Comparison of ENCODE assay signal across 25 cellular contexts in the genomic region with DNA sequence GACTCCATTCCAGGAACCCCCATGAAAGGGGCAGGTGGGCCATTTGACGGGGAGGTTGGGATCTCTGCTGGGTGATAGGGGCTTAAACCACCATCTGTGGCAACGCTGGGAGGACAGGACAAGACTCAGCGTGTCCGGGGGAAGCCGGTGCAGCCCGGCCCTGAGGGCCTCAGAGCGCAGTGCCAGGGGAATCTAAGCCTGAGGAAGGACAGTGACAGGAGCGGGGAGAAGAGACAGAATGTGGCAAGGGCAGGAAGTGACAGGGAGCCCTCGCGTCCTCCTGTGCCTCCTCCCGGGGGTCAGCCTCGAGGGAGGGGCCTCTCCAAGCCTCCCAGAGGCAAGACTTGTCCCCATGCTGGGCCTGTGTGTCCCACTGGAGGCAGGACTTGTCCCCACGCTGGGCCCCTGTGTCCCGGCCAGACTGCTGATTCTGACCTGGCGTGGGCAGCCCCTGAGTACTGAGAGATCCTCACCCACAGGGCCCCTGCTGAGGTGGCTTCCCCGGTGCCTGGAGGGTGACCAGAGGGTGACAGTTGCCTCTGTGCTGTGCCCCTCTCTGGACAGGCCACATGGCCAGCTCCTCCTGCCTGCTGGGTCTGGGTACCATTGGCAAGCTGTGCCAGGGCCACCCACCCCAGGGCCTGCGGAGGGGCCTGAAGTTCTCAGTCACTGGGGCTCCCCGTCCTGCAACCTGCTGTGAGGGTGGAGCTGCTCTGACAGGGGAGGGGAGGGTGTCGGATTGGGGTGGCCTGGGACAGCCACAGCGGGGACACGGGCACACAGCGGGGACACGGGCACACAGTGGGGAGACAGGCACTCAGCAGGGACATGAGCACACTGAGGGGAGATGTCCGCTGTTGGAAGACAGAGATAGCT.
DNase-seq lines count a peak whose midpoint lies in the region; ATAC-seq and TF ChIP-seq lines count a peak whose summit lies in the region.
"Had no signal": no experiment of that assay in that cellular context is flagged by ENCODE, and none has a peak within 500 bp of the region (broad histone marks: within the 10 kb centered on the region; RNA-seq: fewer than 3 reads in every experiment).

No MANE protein-coding gene starts in this region.

- H2AFZ ChIP-seq in SK-N-SH (ENCODE audit: low read depth): no peak overlapping the region

- TF ChIP-seq CTCF in SK-N-SH (IDR thresholded peaks at IDR 0.05): no peak

- no peak overlapping the region for H3K4me3 Mint-ChIP-seq in stimulated activated memory B cell treated with anti-CD40 and anti-IgM and Interleukin-4, amounts not matched to agents 10 μg/mL and 1 μg/mL and 100 μg/mL, for 72 hours
- H3K4me3 Mint-ChIP-seq: CD4-positive, alpha-beta memory T cell; H9; naive thymus-derived CD8-positive, alpha-beta T cell; stimulated activated naive CD8-positive, alpha-beta T cell treated with anti-CD3 and anti-CD28 coated beads, Interleukin-15, Interleukin-2, amounts not matched to agents 100 ng/mL and 50 ng/mL, for 24 hours; T-helper 1 cell treated with Interleukin-12 subunit alpha and Interleukin-12 subunit beta and Interleukin-4 antibody, amounts not matched to agents 30 μg/mL and 1 μg/mL, for 36 hours had no signal

- H3F3A ChIP-seq in SK-N-SH (replicated peaks; ENCODE audit: insufficient read depth): no peaks in the 10 kb centered on the region

- no peak overlapping the region; a peak in 1 of 4 replicates for H3K4me3 ChIP-seq in SK-N-SH (ENCODE audit: low read depth in 2 of 2, low read length in 1 of 2)
- H3K4me3 ChIP-seq: body of pancreas, gastrocnemius medialis, lower lobe of right lung, MG63, skin epidermis, thoracic aorta, uterus had no signal

- H3K36me3 Mint-ChIP-seq in stimulated activated memory B cell treated with anti-CD40 and anti-IgM and Interleukin-4, amounts not matched to agents 10 μg/mL and 1 μg/mL and 100 μg/mL, for 72 hours: no peaks in the 10 kb centered on the region
- H3K36me3 Mint-ChIP-seq: CD4-positive, alpha-beta memory T cell; naive thymus-derived CD8-positive, alpha-beta T cell had no signal

- H3K9ac ChIP-seq in SK-N-SH: no peak overlapping the region
- H3K9ac ChIP-seq: KMS-11 had no signal

- peaks cover 43% of the 10 kb centered on the region for H3K27me3 Mint-ChIP-seq in stimulated activated memory B cell treated with anti-CD40 and anti-IgM and Interleukin-4, amounts not matched to agents 10 μg/mL and 1 μg/mL and 100 μg/mL, for 72 hours
- H3K27me3 Mint-ChIP-seq: stimulated activated naive CD8-positive, alpha-beta T cell treated with anti-CD3 and anti-CD28 coated beads, Interleukin-15, Interleukin-2, amounts not matched to agents 100 ng/mL and 50 ng/mL, for 24 hours had no signal

- no peak overlapping the region for H3K27ac Mint-ChIP-seq in stimulated activated memory B cell treated with anti-CD40 and anti-IgM and Interleukin-4, amounts not matched to agents 10 μg/mL and 1 μg/mL and 100 μg/mL, for 72 hours
- H3K27ac Mint-ChIP-seq: CD4-positive, alpha-beta memory T cell; naive thymus-derived CD8-positive, alpha-beta T cell; stimulated activated naive CD8-positive, alpha-beta T cell treated with anti-CD3 and anti-CD28 coated beads, Interleukin-15, Interleukin-2, amounts not matched to agents 100 ng/mL and 50 ng/mL, for 24 hours; T-helper 1 cell treated with Interleukin-12 subunit alpha and Interleukin-12 subunit beta and Interleukin-4 antibody, amounts not matched to agents 30 μg/mL and 1 μg/mL, for 36 hours had no signal

- no peaks in the 10 kb centered on the region for H3K9me3 ChIP-seq in SK-N-SH
- H3K9me3 ChIP-seq: body of pancreas, gastrocnemius medialis, lower lobe of right lung, MG63, thoracic aorta, uterus had no signal

- peak; percentile 55 for DNase-seq in SK-N-SH
- peak; percentile 58 for DNase-seq in SK-N-DZ (ENCODE audit: low spot score)
- peak; percentile 73 for DNase-seq in mesenteric fat pad (ENCODE audit: low spot score)
- no peak for DNase-seq in activated T-cell treated with anti-CD3 and anti-CD28 coated beads for 4 hours
- no peak for DNase-seq in NCI-H1105 (lab: John Stamatoyannopoulos, UW)
- DNase-seq: activated CD4-positive, alpha-beta T cell treated with anti-CD3 and anti-CD28 coated beads, Interleukin-2, amount 50 U/mL, for 48 hours; activated naive CD4-positive, alpha-beta T cell treated with anti-CD3 and anti-CD28 coated beads, Interleukin-2, amount 50 U/mL, for 16 hours; body of pancreas; CD4-positive, alpha-beta memory T cell; gastrocnemius medialis; lower lobe of right lung; MG63; naive thymus-derived CD8-positive, alpha-beta T cell; NCI-H1105 treated with DMSO at 0.1 percent for 48 hours; NCI-H82; uterus had no signal

- H3K4me2 ChIP-seq in SK-N-SH: no peak overlapping the region
- H3K4me2 ChIP-seq: KMS-11 had no signal

- no peak for TF ChIP-seq EP300 in SK-N-SH (IDR thresholded peaks at IDR 0.05; ENCODE audit: borderline replicate concordance in 1 of 2, low read depth in 1 of 2, low read length in 1 of 2)

- CTCF ChIA-PET in SK-N-SH (lab: Yijun Ruan, JAX): interaction anchor here (1.0 kb wide), 1 partner anchor 73 kb away, joined by 3 read pairs; no protein-coding TSS in a partner anchor

- H3K27me3 ChIP-seq in SK-N-SH (ENCODE audit: insufficient read depth): no peaks in the 10 kb centered on the region
- H3K27me3 ChIP-seq: body of pancreas, MG63, uterus had no signal

- WGBS in SK-N-SH (ENCODE audit: low lambda C conversion rate): 25% methylated on average over 17 of the region's 24 CpGs

- H3K36me3 ChIP-seq in SK-N-SH (replicated peaks in 1 of 2; ENCODE audit: control insufficient read depth in 1 of 2, insufficient read depth in 2 of 2, low read length in 1 of 2): no peaks in the 10 kb centered on the region
- H3K36me3 ChIP-seq: gastrocnemius medialis, lower lobe of right lung, MG63, thoracic aorta, uterus had no signal

- no peaks in the 10 kb centered on the region for H3K4me1 Mint-ChIP-seq in stimulated activated memory B cell treated with anti-CD40 and anti-IgM and Interleukin-4, amounts not matched to agents 10 μg/mL and 1 μg/mL and 100 μg/mL, for 72 hours
- H3K4me1 Mint-ChIP-seq: naive thymus-derived CD8-positive, alpha-beta T cell had no signal

- ATAC-seq in SK-N-SH treated with all-trans-retinoic acid at 6 μM for 48 hours: no peak; the same call in 2 of the 3 replicates
- peak; percentile 4 for ATAC-seq in stimulated activated memory B cell treated with anti-CD40 and anti-IgM and Interleukin-4, amounts not matched to agents 10 μg/mL and 1 μg/mL and 100 μg/mL, for 72 hours
- no peak for ATAC-seq in GM18861 (IDR thresholded peaks at IDR 0.05; ENCODE audit: unreplicated experiment)
- ATAC-seq: body of pancreas; gastrocnemius medialis; lower lobe of right lung; naive thymus-derived CD8-positive, alpha-beta T cell had no signal

- TF ChIP-seq RAD21 in SK-N-SH (IDR thresholded peaks at IDR 0.05; ENCODE audit: low read length): no peak

- POLR2A ChIA-PET in SK-N-SH (lab: Yijun Ruan, JAX): no interaction called here

- peaks cover 5% of the 10 kb centered on the region for H3K9me3 Mint-ChIP-seq in stimulated activated memory B cell treated with anti-CD40 and anti-IgM and Interleukin-4, amounts not matched to agents 10 μg/mL and 1 μg/mL and 100 μg/mL, for 72 hours
- H3K9me3 Mint-ChIP-seq: H9; naive thymus-derived CD8-positive, alpha-beta T cell; stimulated activated naive CD8-positive, alpha-beta T cell treated with anti-CD3 and anti-CD28 coated beads, Interleukin-15, Interleukin-2, amounts not matched to agents 100 ng/mL and 50 ng/mL, for 24 hours; T-helper 1 cell treated with Interleukin-12 subunit alpha and Interleukin-12 subunit beta and Interleukin-4 antibody, amounts not matched to agents 30 μg/mL and 1 μg/mL, for 36 hours had no signal

- H3K4me1 ChIP-seq in SK-N-SH (ENCODE audit: control insufficient read depth in 1 of 2, insufficient read depth in 2 of 2, low read depth in 1 of 2, low read length in 1 of 2): peaks cover 0 to 60% of the 10 kb centered on the region in 2 experiments; a peak in 1 of 4 replicates
- H3K4me1 ChIP-seq: body of pancreas, gastrocnemius medialis, lower lobe of right lung, uterus had no signal

- no peaks in the 10 kb centered on the region for H3K79me2 ChIP-seq in SK-N-SH (ENCODE audit: insufficient read depth)

- H4K20me1 ChIP-seq in SK-N-SH (ENCODE audit: insufficient read depth): no peaks in the 10 kb centered on the region

- H3K27ac ChIP-seq in SK-N-SH (ENCODE audit: low read depth in 2 of 2, low read length in 1 of 2): peak overlapping the region in 1 of 2 experiments; percentile 73; a peak in 2 of 4 replicates
- H3K27ac ChIP-seq: body of pancreas, gastrocnemius medialis, KMS-11, lower lobe of right lung, skin epidermis, thoracic aorta, uterus had no signal

- H3K9me2 ChIP-seq in SK-N-SH: no peaks in the 10 kb centered on the region

TF ChIP-seq in SK-N-SH, 30 proteins besides CTCF, POLR2A, EP300 and RAD21:
- no peak for TF ChIP-seq YY1 (IDR thresholded peaks at IDR 0.05; ENCODE audit: low read depth)
- TF ChIP-seq, protein P1, sequence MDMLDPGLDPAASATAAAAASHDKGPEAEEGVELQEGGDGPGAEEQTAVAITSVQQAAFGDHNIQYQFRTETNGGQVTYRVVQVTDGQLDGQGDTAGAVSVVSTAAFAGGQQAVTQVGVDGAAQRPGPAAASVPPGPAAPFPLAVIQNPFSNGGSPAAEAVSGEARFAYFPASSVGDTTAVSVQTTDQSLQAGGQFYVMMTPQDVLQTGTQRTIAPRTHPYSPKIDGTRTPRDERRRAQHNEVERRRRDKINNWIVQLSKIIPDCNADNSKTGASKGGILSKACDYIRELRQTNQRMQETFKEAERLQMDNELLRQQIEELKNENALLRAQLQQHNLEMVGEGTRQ (IDR thresholded peaks at IDR 0.05; ENCODE audit: borderline replicate concordance, low read depth, low read length): no peak

TF ChIP-seq in SK-N-SH treated with all-trans-retinoic acid at 6 μM for 48 hours, 23 proteins besides CTCF, POLR2A, EP300 and RAD21:
- no peak for TF ChIP-seq ARNTL (CRISPR knock-in tag; IDR thresholded peaks at IDR 0.05; ENCODE audit: borderline replicate concordance, low read depth)

Comparison
In these comparisons a context has a peak if more than half of its experiments do, and no peak if none do; other contexts are left out.
1. DNase-seq: peak in SK-N-SH (single experiment), SK-N-DZ (single experiment) and mesenteric fat pad (single experiment); none in activated T-cell treated with anti-CD3 and anti-CD28 coated beads for 4 hours (single experiment) and NCI-H1105 (single experiment).